ENCODE assay signal across 11 cellular contexts in the genomic region with DNA sequence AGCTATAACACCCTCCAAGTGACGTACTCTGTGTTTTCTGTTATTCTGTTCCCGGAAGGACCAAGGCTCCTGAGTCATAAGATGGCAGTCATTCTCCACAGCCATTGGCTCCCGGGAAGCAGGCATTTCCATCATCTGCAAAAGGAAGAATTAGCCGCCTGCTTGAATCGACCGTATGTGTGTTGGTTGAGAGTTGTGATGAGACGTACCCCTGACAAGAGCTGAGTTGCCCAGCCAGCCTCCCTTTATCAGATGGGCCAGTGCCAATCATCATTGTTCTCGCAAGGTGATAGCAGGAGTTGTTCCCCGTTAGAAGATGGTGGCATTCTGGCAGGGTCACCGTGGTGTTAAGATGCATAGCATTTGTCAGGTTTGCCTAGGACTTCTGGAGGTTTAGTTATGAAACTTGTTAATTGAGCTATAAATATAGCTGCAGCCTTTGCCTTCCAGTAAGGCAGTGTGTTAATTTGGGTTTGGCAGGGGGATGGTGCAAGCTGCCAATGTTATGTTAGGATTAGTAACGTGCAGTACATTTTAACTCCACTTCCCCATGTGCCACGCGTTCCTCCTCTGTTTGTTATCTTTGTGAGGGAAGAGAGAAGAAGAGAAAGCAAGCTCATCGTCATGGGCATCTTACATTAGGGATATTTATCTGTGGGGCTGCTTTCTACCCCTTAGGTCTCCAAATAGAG.
"Had no signal": no experiment of that assay in that cellular context is flagged by ENCODE, and none has a peak within 500 bp of the region (broad histone marks: within the 10 kb centered on the region; RNA-seq: fewer than 3 reads in every experiment).

No MANE protein-coding gene starts in this region.

- ATAC-seq: body of pancreas; esophagus mucosa; stimulated activated effector memory CD8-positive, alpha-beta T cell treated with anti-CD3 and anti-CD28 coated beads, Interleukin-12 subunit alpha, Interleukin-12 subunit beta, amount 100 ng/mL, for 72 hours had no signal

- DNase-seq: activated CD4-positive, alpha-beta T cell treated with anti-CD3 and anti-CD28 coated beads, Interleukin-2, amount 50 U/mL, for 1 hour; activated CD4-positive, CD25-positive, alpha-beta regulatory T cell; activated effector memory CD4-positive, alpha-beta T cell treated with Interleukin-2 at 50 U/mL for 16 hours; activated T-cell treated with anti-CD3 and anti-CD28 coated beads, Interleukin-2, amount 50 U/mL, for 1 hour; amniotic stem cell; body of pancreas; cerebellar nuclear complex; ovary; small intestine had no signal
